ENCODE assay signal across 9 cellular contexts in genomic region chr12:57546438-57547365, GRCh38. TPM values are rescaled to one million over a fixed set of nuclear protein-coding genes. Genes with fewer than 3 reads are reported as not detected.
DNase-seq lines count a peak whose midpoint lies in the region; ATAC-seq, FAIRE-seq and TF ChIP-seq lines count a peak whose summit lies in the region.
"Had no signal": no experiment of that assay in that cellular context is flagged by ENCODE, and none has a peak within 500 bp of the region (broad histone marks: within the 10 kb centered on the region; RNA-seq: fewer than 3 reads in every experiment).

TSS of gene DCTN2 (minus strand) at chr12:57547192. CDS start at chr12:57547063, 129 bp downstream.

- peak; percentile 99 for DNase-seq in AG08395 (ENCODE audit: low spot score)
- DNase-seq in NCI-H2227 treated with DMSO at 0.1 percent for 48 hours (lab: John Stamatoyannopoulos, UW) = peak; percentile 92
- DNase-seq in bronchial epithelial cell (ENCODE audit: low read depth) = peak; percentile 92
- DNase-seq in iPS-NIHi7 (ENCODE audit: extremely low spot score) = peak; percentile 98
- peak; percentile 88 for DNase-seq in smooth muscle cell of the brain vasculature (ENCODE audit: low read depth, low spot score)

- FAIRE-seq in bronchial epithelial cell (lab: Jason Lieb, UNC) = no peak
- FAIRE-seq: colon had no signal

- ATAC-seq in GM18907 (IDR thresholded peaks at IDR 0.05; ENCODE audit: unreplicated experiment) (peak; percentile 98), HG03159 (IDR thresholded peaks at IDR 0.05; ENCODE audit: unreplicated experiment) (peak; percentile 99)

- H3K4me3 ChIP-seq in WI38 (ENCODE audit: low read depth, low read length) (peak within 1 kb of the TSS; percentile 79), bronchial epithelial cell (ENCODE audit: low read depth, low read length) (peak within 1 kb of the TSS; percentile 89)

- peaks cover 7% of the 10 kb centered on the region for H3K27me3 ChIP-seq in bronchial epithelial cell (ENCODE audit: control insufficient read depth, insufficient read depth, low read length)

- TF ChIP-seq CTCF in WI38 (IDR thresholded peaks at IDR 0.05; ENCODE audit: low read depth, low read length) = no peak
- peak; percentile 30 for TF ChIP-seq CTCF in bronchial epithelial cell (IDR thresholded peaks at IDR 0.05; ENCODE audit: insufficient read depth, low read length, severe bottlenecking)

- H3K36me3 ChIP-seq in bronchial epithelial cell (ENCODE audit: control insufficient read depth, insufficient read depth, low read length) = peaks cover 2% of the 10 kb centered on the region

RNA-seq across cellular contexts. Expression of gene DCTN2, which starts in this region (rescaled TPM):
- total RNA-seq in bronchial epithelial cell = 65.8 and 87.9 TPM in 2 replicates

Comparison
In these comparisons a context has a peak if more than half of its experiments do, and no peak if none do; other contexts are left out.
1. Peak in every context shown above with its lines: DNase-seq, ATAC-seq and H3K4me3 ChIP-seq.